8 cellular contexts compared by ENCODE assay signal in the genomic region with DNA sequence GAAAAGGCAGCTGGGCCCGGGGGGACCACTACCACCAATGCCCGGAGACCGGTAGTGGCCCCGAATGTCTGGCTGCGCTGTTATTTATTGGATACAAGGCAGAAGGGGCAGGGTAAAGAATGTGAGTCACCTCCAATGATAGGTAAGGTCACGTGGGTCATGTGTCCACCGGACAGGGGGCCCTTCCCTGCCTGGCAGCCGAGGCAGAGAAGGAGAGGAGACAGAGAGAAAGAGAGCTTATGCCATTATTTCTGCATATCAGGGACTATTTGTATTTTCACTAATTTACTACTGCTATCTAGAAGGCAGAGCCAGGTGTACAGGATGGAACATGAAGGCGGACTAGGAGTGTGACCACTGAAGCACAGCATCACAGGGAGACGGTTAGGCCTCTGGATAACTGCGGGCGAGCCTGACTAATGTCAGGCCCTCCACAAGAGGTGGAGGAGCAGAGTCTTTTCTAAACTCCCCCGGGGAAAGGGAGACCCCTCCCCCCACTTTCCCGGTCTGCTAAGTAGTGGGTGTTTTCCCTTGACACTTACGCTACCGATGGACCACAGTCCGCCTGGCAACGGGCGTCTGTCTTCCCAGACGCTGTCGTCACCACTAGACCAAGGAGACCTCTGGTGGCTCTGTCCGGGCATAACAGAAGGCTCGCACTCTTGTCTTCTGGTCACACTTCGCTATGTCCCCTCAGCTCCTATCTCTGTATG. TPM values are rescaled to one million over a fixed set of nuclear protein-coding genes. Genes with fewer than 3 reads are reported as not detected.
DNase-seq lines count a peak whose midpoint lies in the region; ATAC-seq, FAIRE-seq and TF ChIP-seq lines count a peak whose summit lies in the region.
"Not testable (repeated sequence)": the region's sequence is repeated elsewhere in the genome, so short reads cannot be mapped to it uniquely, and the experiment has no call there.

No MANE protein-coding gene starts in this region.

- H3K9me3 Mint-ChIP-seq in activated T-helper 17 cell treated with anti-CD3 and anti-CD28 coated beads, Interleukin-2, amount 50 U/mL, for 72 hours = not testable (repeated sequence)

- peak; percentile 63 for TF ChIP-seq CTCF in GM12874 (IDR thresholded peaks at IDR 0.05; ENCODE audit: insufficient read depth, low read depth, low read length)
- TF ChIP-seq CTCF in lower leg skin (IDR thresholded peaks at IDR 0.05) = not testable (repeated sequence)

- not testable (repeated sequence) for H3K36me3 ChIP-seq in small intestine (ENCODE audit: control insufficient read depth in 2 of 2, insufficient read depth in 2 of 2, low read length in 2 of 2)

- H3K27me3 ChIP-seq in small intestine (ENCODE audit: control insufficient read depth in 2 of 2, insufficient read depth in 2 of 2, low read length in 2 of 2) = not testable (repeated sequence)

- not testable (repeated sequence) for H3K27ac Mint-ChIP-seq in activated T-helper 17 cell treated with anti-CD3 and anti-CD28 coated beads, Interleukin-2, amount 50 U/mL, for 72 hours

- H3K9me3 ChIP-seq in small intestine (ENCODE audit: control insufficient read depth, low read depth) = not testable (repeated sequence)

- H3K4me3 ChIP-seq in lower leg skin (ENCODE audit: low read depth, poor library complexity, severe bottlenecking); small intestine (ENCODE audit: low read depth in 1 of 2, low read length in 2 of 2): not testable (repeated sequence)

- H3K36me3 Mint-ChIP-seq in activated T-helper 17 cell treated with anti-CD3 and anti-CD28 coated beads, Interleukin-2, amount 50 U/mL, for 72 hours (ENCODE audit: low read depth) = not testable (repeated sequence)

- H3K27me3 Mint-ChIP-seq in activated T-helper 17 cell treated with anti-CD3 and anti-CD28 coated beads, Interleukin-2, amount 50 U/mL, for 72 hours = not testable (repeated sequence)

- TF ChIP-seq POLR2A in erythroblast (IDR thresholded peaks at IDR 0.05; ENCODE audit: low read length); lower leg skin (IDR thresholded peaks at IDR 0.05): not testable (repeated sequence)

- H3K4me3 Mint-ChIP-seq in activated T-helper 17 cell treated with anti-CD3 and anti-CD28 coated beads, Interleukin-2, amount 50 U/mL, for 72 hours = peak overlapping the region; percentile 35

- intact Hi-C loops in lower leg skin (cut with DNase I; ENCODE audit: low total_unique reads) = not testable (repeated sequence)

- H3K4me1 ChIP-seq in small intestine (ENCODE audit: control insufficient read depth in 2 of 2, insufficient read depth in 1 of 2, low read depth in 1 of 2, low read length in 1 of 2) = not testable (repeated sequence)

- 45 to 53% methylated on average over 19 to 24 of the region's 24 CpGs for WGBS in lower leg skin, 2 donors
- WGBS in small intestine, 3 donors = 36 to 43% (median 38%) methylated on average over 19 to 23 of the region's 24 CpGs

- H3K4me1 Mint-ChIP-seq in activated T-helper 17 cell treated with anti-CD3 and anti-CD28 coated beads, Interleukin-2, amount 50 U/mL, for 72 hours = not testable (repeated sequence)

- peak; percentile 62 for DNase-seq in AG20443 (ENCODE audit: low spot score)
- peak; percentile 41 for DNase-seq in NCI-H1417 treated with DMSO at 0.1 percent for 48 hours (lab: John Stamatoyannopoulos, UW)
- peak; percentile 79 to 80 for DNase-seq in SHP77 (lab: John Stamatoyannopoulos, UW)
- DNase-seq in erythroblast (lab: John Stamatoyannopoulos, UW) = peak; percentile 64 to 80
- peak; percentile 50 to 87 for DNase-seq in lower leg skin (ENCODE audit: low spot score in 2 of 2)
- DNase-seq in small intestine = peak; percentile 81

- FAIRE-seq in small intestine (lab: Jason Lieb, UNC) = not testable (repeated sequence)

- H3K27ac ChIP-seq in small intestine (ENCODE audit: low read depth in 1 of 2, low read length in 1 of 2) = not testable (repeated sequence)

- peak; percentile 66 for ATAC-seq in activated T-helper 17 cell treated with anti-CD3 and anti-CD28 coated beads, Interleukin-2, amount 50 U/mL, for 72 hours (replicated peaks)

RNA-seq across cellular contexts. Expression of a gene that starts 24.5 kb away (rescaled TPM):
- 10 to 100 TPM; 15.9 to 23.5 TPM for total RNA-seq in activated T-helper 17 cell treated with anti-CD3 and anti-CD28 coated beads, Interleukin-2, amount 50 U/mL, for 72 hours
- total RNA-seq in lower leg skin = 1 to 10 TPM in 1 of 4 donors, under 1 TPM in 1, not detected in 2; 0.27 to 1.1 TPM
- polyA plus RNA-seq in small intestine = 1 to 10 TPM in 1 of 3 donors, under 1 TPM in 2; 0.22 to 1.4 (median 0.95) TPM

RNA-seq across cellular contexts. Expression of a gene that starts 42.3 kb away (rescaled TPM):
- total RNA-seq in activated T-helper 17 cell treated with anti-CD3 and anti-CD28 coated beads, Interleukin-2, amount 50 U/mL, for 72 hours = 1 to 10 TPM; 3.2 to 4.3 TPM
- total RNA-seq in lower leg skin = 1 to 10 TPM; 1.9 to 3.6 (median 2.7) TPM
- polyA plus RNA-seq in small intestine = 10 to 100 TPM; 30.2 to 32.4 (median 31.6) TPM

RNA-seq across cellular contexts. Expression of a gene that starts 56.7 kb away (rescaled TPM):
- total RNA-seq in activated T-helper 17 cell treated with anti-CD3 and anti-CD28 coated beads, Interleukin-2, amount 50 U/mL, for 72 hours = not detected
- total RNA-seq in lower leg skin = not detected
- 100 to 1,000 TPM in 1 of 3 donors, 10 to 100 TPM in 2; 19.3 to 186 (median 75.4) TPM for polyA plus RNA-seq in small intestine

RNA-seq across cellular contexts. Expression of a gene that starts 58.3 kb away (rescaled TPM):
- 100 to 1,000 TPM; 137 to 173 TPM for total RNA-seq in activated T-helper 17 cell treated with anti-CD3 and anti-CD28 coated beads, Interleukin-2, amount 50 U/mL, for 72 hours
- total RNA-seq in lower leg skin = 1 to 10 TPM; 4.0 to 5.7 (median 4.7) TPM
- polyA plus RNA-seq in small intestine = 1 to 10 TPM; 1.1 to 1.6 (median 1.3) TPM

Comparison
In these comparisons a context has a peak if more than half of its experiments do, and no peak if none do; other contexts are left out.
1. RNA of a gene that starts 24.5 kb away (total RNA-seq): 15.9 to 23.5 TPM in activated T-helper 17 cell treated with anti-CD3 and anti-CD28 coated beads, Interleukin-2, amount 50 U/mL, for 72 hours; 0.27 to 1.1 TPM in lower leg skin; every median in the first group is over 4 times any median in the second.
2. Peak in every context shown above with its lines, with median percentiles within 50 percentile points of each other: DNase-seq.